ENCODE assay signal across 16 cellular contexts in the genomic region with DNA sequence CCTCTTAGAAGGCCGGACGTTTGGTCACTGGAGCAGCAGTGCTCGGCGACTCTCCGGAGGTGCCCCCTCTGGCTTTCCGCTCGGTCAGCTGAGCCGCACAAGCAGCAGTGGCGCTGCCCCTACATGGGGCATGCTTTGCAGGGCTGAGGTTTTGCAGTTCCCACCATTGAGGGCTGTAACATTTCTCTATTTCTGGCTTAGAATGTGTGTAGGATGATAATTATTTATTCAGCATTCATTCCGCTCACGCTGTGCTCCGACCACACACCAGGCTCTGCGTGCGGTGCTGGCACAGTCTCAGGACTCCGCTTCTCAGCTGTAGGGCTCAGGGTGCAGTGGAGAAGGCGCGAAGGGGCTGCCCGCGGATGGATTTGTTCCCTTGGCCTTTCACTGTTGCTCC.
DNase-seq lines count a peak whose midpoint lies in the region; ATAC-seq and TF ChIP-seq lines count a peak whose summit lies in the region.
"Had no signal": no experiment of that assay in that cellular context is flagged by ENCODE, and none has a peak within 500 bp of the region (broad histone marks: within the 10 kb centered on the region; RNA-seq: fewer than 3 reads in every experiment).

No MANE protein-coding gene starts in this region.

- H3K9ac ChIP-seq in neural progenitor cell: no peak overlapping the region

- no peaks in the 10 kb centered on the region for H4K20me1 ChIP-seq in neural progenitor cell (ENCODE audit: low read depth)

- H3K27me3 ChIP-seq in SJSA1 (replicated peaks) (no peaks in the 10 kb centered on the region), neural progenitor cell (no peaks in the 10 kb centered on the region), tibial nerve (no peaks in the 10 kb centered on the region), ovary (no peaks in the 10 kb centered on the region)

- peak overlapping the region; percentile 31 for H3K27ac Mint-ChIP-seq in neural progenitor cell
- H3K27ac Mint-ChIP-seq: B cell; CD4-positive, alpha-beta T cell had no signal

- H3K4me2 ChIP-seq in neural progenitor cell: no peak overlapping the region

- ATAC-seq in HG02678 (IDR thresholded peaks at IDR 0.05; ENCODE audit: unreplicated experiment): no peak
- ATAC-seq: GM12878 had no signal

- TF ChIP-seq CTCF in neural progenitor cell (IDR thresholded peaks at IDR 0.05) (no peak), tibial nerve (IDR thresholded peaks at IDR 0.05) (no peak), ovary (IDR thresholded peaks at IDR 0.05) (no peak)

- no peaks in the 10 kb centered on the region for H3F3A ChIP-seq in neural progenitor cell (ENCODE audit: low read depth)

- TF ChIP-seq EP300 in tibial nerve (IDR thresholded peaks at IDR 0.05) (no peak), ovary (IDR thresholded peaks at IDR 0.05) (no peak)

- H3K36me3 ChIP-seq in SJSA1: peaks cover 27% of the 10 kb centered on the region
- H3K36me3 ChIP-seq in neural progenitor cell: no peaks in the 10 kb centered on the region
- H3K36me3 ChIP-seq in tibial nerve: no peaks in the 10 kb centered on the region
- no peaks in the 10 kb centered on the region for H3K36me3 ChIP-seq in ovary

- DNase-seq in SJSA1 (ENCODE audit: low read depth in 1 of 2, low spot score in 2 of 2) (peak; percentile 92 to 97), brain pericyte (ENCODE audit: low read depth, low spot score) (peak; percentile 73), neural progenitor cell (ENCODE audit: low spot score) (no peak), smooth muscle cell of the brain vasculature (ENCODE audit: low read depth, low spot score) (peak; percentile 43), tibial nerve (ENCODE audit: low spot score in 2 of 2) (no peak), ovary (no peak)
- no peak for DNase-seq in activated naive CD4-positive, alpha-beta T cell (lab: John Stamatoyannopoulos, UW)
- DNase-seq: C1 segment of cervical spinal cord; Calu3; CD4-positive, alpha-beta T cell; DMS79; HCEC 1CT had no signal

- 49 to 57% methylated on average over 19 of the region's 19 CpGs for WGBS in tibial nerve, 2 donors
- WGBS in ovary, 3 donors: 73 to 80% (median 77%) methylated on average over 19 of the region's 19 CpGs

- H3K36me3 Mint-ChIP-seq in neural progenitor cell: no peaks in the 10 kb centered on the region

- peak overlapping the region; percentile 95 for H3K27ac ChIP-seq in SJSA1
- no peak overlapping the region for H3K27ac ChIP-seq in neural progenitor cell
- peak overlapping the region in 1 of 4 donors; percentile 67 for H3K27ac ChIP-seq in tibial nerve
- no peak overlapping the region for H3K27ac ChIP-seq in ovary
- H3K27ac ChIP-seq: HL-60 had no signal

- H3K27me3 Mint-ChIP-seq in neural progenitor cell (ENCODE audit: insufficient read depth, low read depth): peaks cover 2% of the 10 kb centered on the region
- H3K27me3 Mint-ChIP-seq: CD4-positive, alpha-beta T cell had no signal

- H3K79me2 ChIP-seq in neural progenitor cell (ENCODE audit: low read depth): no peaks in the 10 kb centered on the region

- H3K9me3 ChIP-seq in SJSA1 (replicated peaks) (no peaks in the 10 kb centered on the region), neural progenitor cell (ENCODE audit: low read depth) (no peaks in the 10 kb centered on the region), tibial nerve (peaks cover 0 to 5% (median 0%) of the 10 kb centered on the region in 4 donors), ovary (no peaks in the 10 kb centered on the region)

- intact Hi-C loops in ovary (cut with DNase I): no loop called here

- H2AFZ ChIP-seq in neural progenitor cell (replicated peaks): no peak overlapping the region

- peak overlapping the region; percentile 15 for H3K4me3 ChIP-seq in SJSA1
- H3K4me3 ChIP-seq in neural progenitor cell: no peak overlapping the region
- peak overlapping the region in 2 of 4 donors; percentile 5 to 23 for H3K4me3 ChIP-seq in tibial nerve
- H3K4me3 ChIP-seq in ovary: no peak overlapping the region
- H3K4me3 ChIP-seq: GM12878 had no signal

- no peaks in the 10 kb centered on the region for H3K9me3 Mint-ChIP-seq in neural progenitor cell
- H3K9me3 Mint-ChIP-seq: CD4-positive, alpha-beta T cell had no signal

- H3K4me3 Mint-ChIP-seq in neural progenitor cell: no peak overlapping the region
- H3K4me3 Mint-ChIP-seq: B cell; CD4-positive, alpha-beta T cell had no signal

- peaks cover 21% of the 10 kb centered on the region for H3K4me1 Mint-ChIP-seq in neural progenitor cell
- H3K4me1 Mint-ChIP-seq: B cell had no signal

- no peak for TF ChIP-seq POLR2A in tibial nerve (IDR thresholded peaks at IDR 0.05)
- no peak for TF ChIP-seq POLR2A in ovary (IDR thresholded peaks at IDR 0.05)

- peaks cover 60% of the 10 kb centered on the region for H3K4me1 ChIP-seq in SJSA1 (replicated peaks)
- peaks cover 7% of the 10 kb centered on the region for H3K4me1 ChIP-seq in neural progenitor cell
- peaks cover 0 to 10% (median 0%) of the 10 kb centered on the region in 4 donors for H3K4me1 ChIP-seq in tibial nerve
- H3K4me1 ChIP-seq in ovary (ENCODE audit: insufficient read depth): no peaks in the 10 kb centered on the region

Comparison
In these comparisons a context has a peak if more than half of its experiments do, and no peak if none do; other contexts are left out.
1. DNase-seq: peak in SJSA1 (2 of 2), brain pericyte (single experiment) and smooth muscle cell of the brain vasculature (single experiment); none in neural progenitor cell (single experiment), activated naive CD4-positive, alpha-beta T cell (0 of 4), tibial nerve (0 of 2) and ovary (0 of 5).